26 cellular contexts compared by ENCODE assay signal in genomic region chr10:790821-791551, GRCh38.
DNase-seq lines count a peak whose midpoint lies in the region; ATAC-seq and TF ChIP-seq lines count a peak whose summit lies in the region.
"Had no signal": no experiment of that assay in that cellular context is flagged by ENCODE, and none has a peak within 500 bp of the region (broad histone marks: within the 10 kb centered on the region; RNA-seq: fewer than 3 reads in every experiment).

No MANE protein-coding gene starts in this region.

- H3K79me2 ChIP-seq in SK-N-SH (ENCODE audit: insufficient read depth) = no peaks in the 10 kb centered on the region

- no peak overlapping the region for H3K4me3 Mint-ChIP-seq in activated CD4-positive, alpha-beta memory T cell treated with anti-CD3 and anti-CD28 coated beads, Interleukin-2, amount 10 ng/mL, durations not matched to agents 7 days and 5 days
- H3K4me3 Mint-ChIP-seq: natural killer cell; stimulated activated naive CD8-positive, alpha-beta T cell treated with anti-CD3 and anti-CD28 coated beads, Interleukin-15, Interleukin-2, amounts not matched to agents 100 ng/mL and 50 ng/mL, for 24 hours had no signal

- H3K9me2 ChIP-seq in SK-N-SH = no peaks in the 10 kb centered on the region

- H3K27ac ChIP-seq in SK-N-SH (ENCODE audit: low read depth in 2 of 2, low read length in 1 of 2) (no peak overlapping the region), right lobe of liver (no peak overlapping the region), suprapubic skin (no peak overlapping the region)
- H3K27ac ChIP-seq: 22Rv1, PC-9, tibial artery had no signal

- peaks cover 7% of the 10 kb centered on the region for H3K9me3 Mint-ChIP-seq in activated CD4-positive, alpha-beta memory T cell treated with anti-CD3 and anti-CD28 coated beads, Interleukin-2, amount 10 ng/mL, durations not matched to agents 7 days and 5 days
- H3K9me3 Mint-ChIP-seq: natural killer cell; stimulated activated naive CD8-positive, alpha-beta T cell treated with anti-CD3 and anti-CD28 coated beads, Interleukin-15, Interleukin-2, amounts not matched to agents 100 ng/mL and 50 ng/mL, for 24 hours had no signal

- no peaks in the 10 kb centered on the region for H3K27me3 Mint-ChIP-seq in activated CD4-positive, alpha-beta memory T cell treated with anti-CD3 and anti-CD28 coated beads, Interleukin-2, amount 10 ng/mL, durations not matched to agents 7 days and 5 days

- TF ChIP-seq EP300 in SK-N-SH (IDR thresholded peaks at IDR 0.05; ENCODE audit: borderline replicate concordance in 1 of 2, low read depth in 1 of 2, low read length in 1 of 2) = no peak
- TF ChIP-seq EP300 in suprapubic skin (IDR thresholded peaks at IDR 0.05) = no peak

- 82% methylated on average over 10 of the region's 25 CpGs for whole genome bisulfite sequencing in SK-N-SH (ENCODE audit: low lambda C conversion rate)
- 100% methylated on average over 1 of the region's 25 CpGs for whole genome bisulfite sequencing in right lobe of liver (ENCODE audit: insufficient coverage, low coverage, low lambda C conversion rate, missing lambda C conversion rate)
- WGBS in suprapubic skin = 88% methylated on average over 15 of the region's 25 CpGs

- no peaks in the 10 kb centered on the region for H4K20me1 ChIP-seq in SK-N-SH (ENCODE audit: insufficient read depth)

- CTCF ChIA-PET in SK-N-SH (lab: Yijun Ruan, JAX) = interaction anchor here (0.6 to 3.9 kb wide), 8 partner anchors 13 to 627 kb away, joined by 3 to 54 read pairs (median 7); no protein-coding TSS in a partner anchor
- CTCF ChIA-PET in activated CD4-positive, alpha-beta memory T cell treated with anti-CD3 and anti-CD28 coated beads, Interleukin-2, amount 10 ng/mL, durations not matched to agents 7 days and 5 days (lab: Charles Lee) = interaction anchor here (2.0 kb wide), 1 partner anchor 13 kb away, joined by 6 read pairs; no protein-coding TSS in a partner anchor

- no peak for ATAC-seq in SK-N-SH treated with all-trans-retinoic acid at 6 μM for 48 hours
- ATAC-seq in right lobe of liver = no peak
- no peak for ATAC-seq in HG03025 (IDR thresholded peaks at IDR 0.05; ENCODE audit: low FRiP score, unreplicated experiment)

- POLR2A ChIA-PET in SK-N-SH (lab: Yijun Ruan, JAX) = no interaction called here
- POLR2A ChIA-PET in activated CD4-positive, alpha-beta memory T cell treated with anti-CD3 and anti-CD28 coated beads, Interleukin-2, amount 10 ng/mL, durations not matched to agents 7 days and 5 days (lab: Charles Lee) = no interaction called here

- H3K4me2 ChIP-seq in SK-N-SH = no peak overlapping the region
- H3K4me2 ChIP-seq: PC-9 had no signal

- no peak overlapping the region for H3K9ac ChIP-seq in SK-N-SH

- DNase-seq in SK-N-SH (peak; percentile 10), right lobe of liver (peak in 2 of 3 donors; percentile 36 to 40), suprapubic skin (ENCODE audit: low spot score in 2 of 2) (peak; percentile 56 to 71), cerebellar nuclear complex (lab: John Stamatoyannopoulos, UW) (no peak)
- DNase-seq in activated CD4-positive, alpha-beta memory T cell treated with anti-CD3 and anti-CD28 coated beads, Interleukin-2, amount 10 ng/mL, durations not matched to agents 7 days and 5 days = peak; percentile 7
- no peak for DNase-seq in activated CD4-positive, CD25-positive, alpha-beta regulatory T cell (lab: John Stamatoyannopoulos, UW)
- DNase-seq: activated CD4-positive, alpha-beta T cell treated with anti-CD3 and anti-CD28 coated beads for 4 hours; activated naive CD4-positive, alpha-beta T cell treated with Interleukin-2 at 50 U/mL for 16 hours; activated T-cell treated with anti-CD3 and anti-CD28 coated beads, Interleukin-2, amount 50 U/mL, for 48 hours; C1 segment of cervical spinal cord; caudate nucleus; dermis blood vessel endothelial cell; HCEC 1CT; IMR-90; kidney glomerular epithelial cell; natural killer cell; NCI-H1417 treated with DMSO at 0.1 percent for 48 hours; NCI-H2081; PC-9; stimulated activated CD4-positive, alpha-beta T cell treated with anti-CD3 and anti-CD28 coated beads, Interleukin-1b, Interleukin-23, amount 100 ng/mL, for 48 hours had no signal

- no peaks in the 10 kb centered on the region for H3F3A ChIP-seq in SK-N-SH (replicated peaks; ENCODE audit: insufficient read depth)

- no peaks in the 10 kb centered on the region for H3K4me1 Mint-ChIP-seq in activated CD4-positive, alpha-beta memory T cell treated with anti-CD3 and anti-CD28 coated beads, Interleukin-2, amount 10 ng/mL, durations not matched to agents 7 days and 5 days
- H3K4me1 Mint-ChIP-seq: natural killer cell had no signal

- H3K27ac Mint-ChIP-seq in activated CD4-positive, alpha-beta memory T cell treated with anti-CD3 and anti-CD28 coated beads, Interleukin-2, amount 10 ng/mL, durations not matched to agents 7 days and 5 days = no peak overlapping the region
- H3K27ac Mint-ChIP-seq: natural killer cell; stimulated activated naive CD8-positive, alpha-beta T cell treated with anti-CD3 and anti-CD28 coated beads, Interleukin-15, Interleukin-2, amounts not matched to agents 100 ng/mL and 50 ng/mL, for 24 hours had no signal

- no peaks in the 10 kb centered on the region for H3K27me3 ChIP-seq in SK-N-SH (ENCODE audit: insufficient read depth)
- H3K27me3 ChIP-seq in right lobe of liver = no peaks in the 10 kb centered on the region
- peaks cover 4% of the 10 kb centered on the region for H3K27me3 ChIP-seq in suprapubic skin
- H3K27me3 ChIP-seq: tibial artery had no signal

- no peak overlapping the region for H2AFZ ChIP-seq in SK-N-SH (ENCODE audit: low read depth)
- H2AFZ ChIP-seq: PC-9 had no signal

- H3K36me3 Mint-ChIP-seq in activated CD4-positive, alpha-beta memory T cell treated with anti-CD3 and anti-CD28 coated beads, Interleukin-2, amount 10 ng/mL, durations not matched to agents 7 days and 5 days (ENCODE audit: low read depth) = peaks cover 7% of the 10 kb centered on the region

- H3K4me1 ChIP-seq in SK-N-SH (ENCODE audit: control insufficient read depth in 1 of 2, insufficient read depth in 2 of 2, low read depth in 1 of 2, low read length in 1 of 2) (peaks cover 0 to 15% of the 10 kb centered on the region in 2 experiments; a peak in 1 of 4 replicates), right lobe of liver (no peaks in the 10 kb centered on the region), suprapubic skin (peaks cover 6% of the 10 kb centered on the region)

- H3K36me3 ChIP-seq in SK-N-SH (replicated peaks in 1 of 2; ENCODE audit: control insufficient read depth in 1 of 2, insufficient read depth in 2 of 2, low read length in 1 of 2) (no peaks in the 10 kb centered on the region), right lobe of liver (no peaks in the 10 kb centered on the region), suprapubic skin (no peaks in the 10 kb centered on the region)
- H3K36me3 ChIP-seq: tibial artery had no signal

- TF ChIP-seq RAD21 in SK-N-SH (IDR thresholded peaks at IDR 0.05; ENCODE audit: low read length) = no peak

- TF ChIP-seq POLR2A in right lobe of liver (IDR thresholded peaks at IDR 0.05) (no peak), suprapubic skin (IDR thresholded peaks at IDR 0.05) (no peak)

- H3K4me3 ChIP-seq in SK-N-SH (ENCODE audit: low read depth in 2 of 2, low read length in 1 of 2) (no peak overlapping the region), right lobe of liver (no peak overlapping the region), suprapubic skin (no peak overlapping the region)
- H3K4me3 ChIP-seq: lung, PC-9, tibial artery had no signal

- intact Hi-C loops in right lobe of liver (cut with DNase I) = no loop called here

- no peak for TF ChIP-seq CTCF in SK-N-SH (IDR thresholded peaks at IDR 0.05)
- no peak for TF ChIP-seq CTCF in right lobe of liver (IDR thresholded peaks at IDR 0.05)
- no peak for TF ChIP-seq CTCF in suprapubic skin (IDR thresholded peaks at IDR 0.05)

- no peaks in the 10 kb centered on the region for H3K9me3 ChIP-seq in SK-N-SH
- H3K9me3 ChIP-seq in right lobe of liver = no peaks in the 10 kb centered on the region
- H3K9me3 ChIP-seq in suprapubic skin = no peaks in the 10 kb centered on the region
- H3K9me3 ChIP-seq: tibial artery had no signal

TF ChIP-seq in SK-N-SH treated with all-trans-retinoic acid at 6 μM for 48 hours, 23 proteins besides CTCF, POLR2A, EP300 and RAD21 (continues in another document):
- TF ChIP-seq ZNF8 (CRISPR knock-in tag; IDR thresholded peaks at IDR 0.05) (no peak), OSR1 (CRISPR knock-in tag; IDR thresholded peaks at IDR 0.05) (no peak), TCF4 (CRISPR knock-in tag; IDR thresholded peaks at IDR 0.05; ENCODE audit: borderline replicate concordance) (no peak), ISL1 (CRISPR knock-in tag; IDR thresholded peaks at IDR 0.05) (no peak), TSHZ2 (CRISPR knock-in tag; IDR thresholded peaks at IDR 0.05) (no peak), ZNF70 (CRISPR knock-in tag; IDR thresholded peaks at IDR 0.05) (no peak), BACH2 (CRISPR knock-in tag; IDR thresholded peaks at IDR 0.05; ENCODE audit: borderline replicate concordance) (no peak), CSDC2 (CRISPR knock-in tag; IDR thresholded peaks at IDR 0.05) (no peak)

Comparison
In these comparisons a context has a peak if more than half of its experiments do, and no peak if none do; other contexts are left out.
1. DNase-seq: peak in SK-N-SH (single experiment), activated CD4-positive, alpha-beta memory T cell treated with anti-CD3 and anti-CD28 coated beads, Interleukin-2, amount 10 ng/mL, durations not matched to agents 7 days and 5 days (single experiment), right lobe of liver (2 of 3) and suprapubic skin (2 of 2); none in cerebellar nuclear complex (0 of 2) and activated CD4-positive, CD25-positive, alpha-beta regulatory T cell (0 of 4).